15 cellular contexts compared by ENCODE assay signal in genomic region chrX:107135965-107136307, GRCh38. TPM values are rescaled to one million over a fixed set of nuclear protein-coding genes. Genes with fewer than 3 reads are reported as not detected.
DNase-seq lines count a peak whose midpoint lies in the region; ATAC-seq and TF ChIP-seq lines count a peak whose summit lies in the region.
"Had no signal": no experiment of that assay in that cellular context is flagged by ENCODE, and none has a peak within 500 bp of the region (broad histone marks: within the 10 kb centered on the region; RNA-seq: fewer than 3 reads in every experiment).

No MANE protein-coding gene starts in this region.

- peaks cover 11% of the 10 kb centered on the region for H3K4me1 Mint-ChIP-seq in activated T-cell treated with anti-CD3 and anti-CD28 coated beads, Interleukin-2, amount 50 U/mL, for 4 hours (ENCODE audit: low read depth)
- H3K4me1 Mint-ChIP-seq in activated T-helper 2 cell treated with anti-CD3 and anti-CD28 coated beads, Interferon-gamma antibody, Interleukin-2, Interleukin-4, amounts not matched to agents 10 μg/mL and 5 μg/mL and 100 μg/mL, durations not matched to agents 14 hours and 24 hours and 36 hours (ENCODE audit: low read depth): peaks cover 11% of the 10 kb centered on the region
- H3K4me1 Mint-ChIP-seq in osteocyte (ENCODE audit: unreplicated experiment): peaks cover 10% of the 10 kb centered on the region

- no peaks in the 10 kb centered on the region for H3K27me3 Mint-ChIP-seq in activated T-cell treated with anti-CD3 and anti-CD28 coated beads, Interleukin-2, amount 50 U/mL, for 4 hours (ENCODE audit: low read depth)
- no peaks in the 10 kb centered on the region for H3K27me3 Mint-ChIP-seq in activated T-helper 2 cell treated with anti-CD3 and anti-CD28 coated beads, Interferon-gamma antibody, Interleukin-2, Interleukin-4, amounts not matched to agents 10 μg/mL and 5 μg/mL and 100 μg/mL, durations not matched to agents 14 hours and 24 hours and 36 hours (ENCODE audit: low read depth)
- H3K27me3 Mint-ChIP-seq in osteocyte (ENCODE audit: unreplicated experiment): peaks cover 24% of the 10 kb centered on the region

- no peak for ATAC-seq in activated T-cell treated with anti-CD3 and anti-CD28 coated beads, Interleukin-2, amount 50 U/mL, for 4 hours
- ATAC-seq in GM18861 (IDR thresholded peaks at IDR 0.05; ENCODE audit: unreplicated experiment): peak; percentile 14
- ATAC-seq in HG03045 (IDR thresholded peaks at IDR 0.05; ENCODE audit: unreplicated experiment): no peak
- ATAC-seq: left ventricle myocardium superior had no signal

- no peak for DNase-seq in activated T-cell treated with anti-CD3 and anti-CD28 coated beads, Interleukin-2, amount 50 U/mL, for 4 hours
- DNase-seq in activated T-cell treated with anti-CD3 and anti-CD28 coated beads for 4 hours: no peak
- no peak for DNase-seq in activated T-helper 2 cell treated with anti-CD3 and anti-CD28 coated beads, Interferon-gamma antibody, Interleukin-2, Interleukin-4, amounts not matched to agents 10 μg/mL and 5 μg/mL and 100 μg/mL, durations not matched to agents 14 hours and 24 hours and 36 hours (ENCODE audit: low spot score)
- no peak for DNase-seq in osteocyte (ENCODE audit: extremely low spot score, unreplicated experiment)
- no peak for DNase-seq in DMS 273 (lab: John Stamatoyannopoulos, UW; ENCODE audit: unreplicated experiment)
- no peak for DNase-seq in NCI-H2081 (lab: John Stamatoyannopoulos, UW)
- DNase-seq: glutamatergic neuron, KG1, left ventricle myocardium superior, NCI-H187 treated with DMSO at 0.1 percent for 48 hours, NCI-H446, SK-N-SH, substantia nigra had no signal

- H3K9me3 Mint-ChIP-seq in activated T-cell treated with anti-CD3 and anti-CD28 coated beads, Interleukin-2, amount 50 U/mL, for 4 hours: no peaks in the 10 kb centered on the region
- no peaks in the 10 kb centered on the region for H3K9me3 Mint-ChIP-seq in activated T-helper 2 cell treated with anti-CD3 and anti-CD28 coated beads, Interferon-gamma antibody, Interleukin-2, Interleukin-4, amounts not matched to agents 10 μg/mL and 5 μg/mL and 100 μg/mL, durations not matched to agents 14 hours and 24 hours and 36 hours
- peaks cover 8% of the 10 kb centered on the region for H3K9me3 Mint-ChIP-seq in osteocyte (ENCODE audit: unreplicated experiment)

- peak overlapping the region; percentile 51 for H3K4me3 Mint-ChIP-seq in activated T-cell treated with anti-CD3 and anti-CD28 coated beads, Interleukin-2, amount 50 U/mL, for 4 hours
- H3K4me3 Mint-ChIP-seq in activated T-helper 2 cell treated with anti-CD3 and anti-CD28 coated beads, Interferon-gamma antibody, Interleukin-2, Interleukin-4, amounts not matched to agents 10 μg/mL and 5 μg/mL and 100 μg/mL, durations not matched to agents 14 hours and 24 hours and 36 hours (ENCODE audit: low read depth): peak overlapping the region; percentile 13
- no peak overlapping the region for H3K4me3 Mint-ChIP-seq in osteocyte (ENCODE audit: unreplicated experiment)

- H3K36me3 Mint-ChIP-seq in activated T-cell treated with anti-CD3 and anti-CD28 coated beads, Interleukin-2, amount 50 U/mL, for 4 hours (ENCODE audit: insufficient read depth): no peaks in the 10 kb centered on the region
- peaks cover 3% of the 10 kb centered on the region for H3K36me3 Mint-ChIP-seq in activated T-helper 2 cell treated with anti-CD3 and anti-CD28 coated beads, Interferon-gamma antibody, Interleukin-2, Interleukin-4, amounts not matched to agents 10 μg/mL and 5 μg/mL and 100 μg/mL, durations not matched to agents 14 hours and 24 hours and 36 hours (ENCODE audit: low read depth)
- no peaks in the 10 kb centered on the region for H3K36me3 Mint-ChIP-seq in osteocyte (ENCODE audit: unreplicated experiment)

- peak overlapping the region; percentile 65 for H3K27ac Mint-ChIP-seq in activated T-helper 2 cell treated with anti-CD3 and anti-CD28 coated beads, Interferon-gamma antibody, Interleukin-2, Interleukin-4, amounts not matched to agents 10 μg/mL and 5 μg/mL and 100 μg/mL, durations not matched to agents 14 hours and 24 hours and 36 hours
- H3K27ac Mint-ChIP-seq in osteocyte (ENCODE audit: unreplicated experiment): peak overlapping the region; percentile 45

- intact Hi-C loops in activated T-helper 2 cell treated with anti-CD3 and anti-CD28 coated beads, Interferon-gamma antibody, Interleukin-2, Interleukin-4, amounts not matched to agents 10 μg/mL and 5 μg/mL and 100 μg/mL, durations not matched to agents 14 hours and 24 hours and 36 hours (cut with micrococcal nuclease): no loop called here

- TF ChIP-seq CTCF in osteocyte (IDR thresholded peaks at IDR 0.05): no peak

RNA-seq across cellular contexts. Expression of gene RBM41, which starts 17.3 kb away (rescaled TPM):
- 10 to 100 TPM in 2 of 3 donors, 1 to 10 TPM in 1; 8.0 to 11.7 (median 10.6) TPM for total RNA-seq in activated T-cell treated with anti-CD3 and anti-CD28 coated beads, Interleukin-2, amount 50 U/mL, for 4 hours
- 15.4 and 16.2 TPM in 2 replicates for total RNA-seq in activated T-helper 2 cell treated with anti-CD3 and anti-CD28 coated beads, Interferon-gamma antibody, Interleukin-2, Interleukin-4, amounts not matched to agents 10 μg/mL and 5 μg/mL and 100 μg/mL, durations not matched to agents 14 hours and 24 hours and 36 hours
- 15.3 and 18.1 TPM in 2 replicates for total RNA-seq in osteocyte
